8 cellular contexts compared by ENCODE assay signal in genomic region chr17:7005716-7006115, GRCh38. TPM values are rescaled to one million over a fixed set of nuclear protein-coding genes. Genes with fewer than 3 reads are reported as not detected.
"Had no signal": no experiment of that assay in that cellular context is flagged by ENCODE, and none has a peak within 500 bp of the region (broad histone marks: within the 10 kb centered on the region; RNA-seq: fewer than 3 reads in every experiment).

No MANE protein-coding gene starts in this region.

- FAIRE-seq: H54, K562 had no signal

- DNase-seq: GM23248, GOT3, H9, HCEC 1CT, IMR-90 had no signal

RNA-seq across cellular contexts. Expression of gene ALOX12, which starts 9.9 kb away (rescaled TPM):
- total RNA-seq: GM23248, HT-29, IMR-90 had no signal

RNA-seq across cellular contexts. Expression of gene BCL6B, which starts 17.1 kb away (rescaled TPM):
- total RNA-seq: GM23248, HT-29, IMR-90 had no signal

RNA-seq across cellular contexts. Expression of gene SLC16A13, which starts 30.1 kb away (rescaled TPM):
- total RNA-seq: GM23248 had no signal

RNA-seq across cellular contexts. Expression of gene SLC16A11, which starts 38.2 kb away (rescaled TPM):
- total RNA-seq: GM23248, HT-29, IMR-90, K562 had no signal
